1 cellular context compared by ENCODE assay signal in the genomic region with DNA sequence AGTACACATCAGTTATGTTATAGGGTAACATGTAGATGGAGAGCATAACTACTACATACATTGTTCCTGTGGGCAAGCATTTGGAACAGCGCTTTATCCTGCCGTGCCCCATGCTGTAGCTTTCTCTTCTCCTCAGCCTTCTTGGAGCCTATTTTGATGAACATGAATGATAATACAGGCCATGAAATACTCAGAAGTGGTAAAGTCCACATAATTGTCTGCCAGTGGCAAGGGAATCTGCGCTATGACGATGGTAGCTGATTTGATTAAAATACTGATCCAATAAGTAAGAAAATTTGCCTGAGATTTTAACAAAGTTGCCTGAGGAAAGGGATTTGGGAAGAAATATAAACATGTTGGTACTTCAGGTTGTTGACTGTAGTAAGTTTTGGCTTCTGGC.
TF ChIP-seq lines count a peak whose summit lies in the region.

No MANE protein-coding gene starts in this region.

TF ChIP-seq in SK-N-SH, 30 proteins besides CTCF, POLR2A, EP300 and RAD21 (continued from another document):
- TF ChIP-seq, protein P1, sequence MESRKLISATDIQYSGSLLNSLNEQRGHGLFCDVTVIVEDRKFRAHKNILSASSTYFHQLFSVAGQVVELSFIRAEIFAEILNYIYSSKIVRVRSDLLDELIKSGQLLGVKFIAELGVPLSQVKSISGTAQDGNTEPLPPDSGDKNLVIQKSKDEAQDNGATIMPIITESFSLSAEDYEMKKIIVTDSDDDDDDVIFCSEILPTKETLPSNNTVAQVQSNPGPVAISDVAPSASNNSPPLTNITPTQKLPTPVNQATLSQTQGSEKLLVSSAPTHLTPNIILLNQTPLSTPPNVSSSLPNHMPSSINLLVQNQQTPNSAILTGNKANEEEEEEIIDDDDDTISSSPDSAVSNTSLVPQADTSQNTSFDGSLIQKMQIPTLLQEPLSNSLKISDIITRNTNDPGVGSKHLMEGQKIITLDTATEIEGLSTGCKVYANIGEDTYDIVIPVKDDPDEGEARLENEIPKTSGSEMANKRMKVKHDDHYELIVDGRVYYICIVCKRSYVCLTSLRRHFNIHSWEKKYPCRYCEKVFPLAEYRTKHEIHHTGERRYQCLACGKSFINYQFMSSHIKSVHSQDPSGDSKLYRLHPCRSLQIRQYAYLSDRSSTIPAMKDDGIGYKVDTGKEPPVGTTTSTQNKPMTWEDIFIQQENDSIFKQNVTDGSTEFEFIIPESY (IDR thresholded peaks at IDR 0.05; ENCODE audit: borderline replicate concordance, low read depth), result no peak
- TF ChIP-seq, protein P2, sequence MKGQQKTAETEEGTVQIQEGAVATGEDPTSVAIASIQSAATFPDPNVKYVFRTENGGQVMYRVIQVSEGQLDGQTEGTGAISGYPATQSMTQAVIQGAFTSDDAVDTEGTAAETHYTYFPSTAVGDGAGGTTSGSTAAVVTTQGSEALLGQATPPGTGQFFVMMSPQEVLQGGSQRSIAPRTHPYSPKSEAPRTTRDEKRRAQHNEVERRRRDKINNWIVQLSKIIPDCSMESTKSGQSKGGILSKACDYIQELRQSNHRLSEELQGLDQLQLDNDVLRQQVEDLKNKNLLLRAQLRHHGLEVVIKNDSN (IDR thresholded peaks at IDR 0.05; ENCODE audit: borderline replicate concordance, low read depth), result no peak
- TF ChIP-seq JUND (IDR thresholded peaks at IDR 0.05) (no peak), YY1 (IDR thresholded peaks at IDR 0.05; ENCODE audit: low read depth) (no peak)
